1 cellular context compared by ENCODE assay signal in genomic region chr7:25075459-25075858, GRCh38.
TF ChIP-seq lines count a peak whose summit lies in the region.

No MANE protein-coding gene starts in this region.

TF ChIP-seq in K562, 482 proteins besides CTCF, POLR2A, EP300 and RAD21 (continued from another document):
- TF ChIP-seq, protein P1, sequence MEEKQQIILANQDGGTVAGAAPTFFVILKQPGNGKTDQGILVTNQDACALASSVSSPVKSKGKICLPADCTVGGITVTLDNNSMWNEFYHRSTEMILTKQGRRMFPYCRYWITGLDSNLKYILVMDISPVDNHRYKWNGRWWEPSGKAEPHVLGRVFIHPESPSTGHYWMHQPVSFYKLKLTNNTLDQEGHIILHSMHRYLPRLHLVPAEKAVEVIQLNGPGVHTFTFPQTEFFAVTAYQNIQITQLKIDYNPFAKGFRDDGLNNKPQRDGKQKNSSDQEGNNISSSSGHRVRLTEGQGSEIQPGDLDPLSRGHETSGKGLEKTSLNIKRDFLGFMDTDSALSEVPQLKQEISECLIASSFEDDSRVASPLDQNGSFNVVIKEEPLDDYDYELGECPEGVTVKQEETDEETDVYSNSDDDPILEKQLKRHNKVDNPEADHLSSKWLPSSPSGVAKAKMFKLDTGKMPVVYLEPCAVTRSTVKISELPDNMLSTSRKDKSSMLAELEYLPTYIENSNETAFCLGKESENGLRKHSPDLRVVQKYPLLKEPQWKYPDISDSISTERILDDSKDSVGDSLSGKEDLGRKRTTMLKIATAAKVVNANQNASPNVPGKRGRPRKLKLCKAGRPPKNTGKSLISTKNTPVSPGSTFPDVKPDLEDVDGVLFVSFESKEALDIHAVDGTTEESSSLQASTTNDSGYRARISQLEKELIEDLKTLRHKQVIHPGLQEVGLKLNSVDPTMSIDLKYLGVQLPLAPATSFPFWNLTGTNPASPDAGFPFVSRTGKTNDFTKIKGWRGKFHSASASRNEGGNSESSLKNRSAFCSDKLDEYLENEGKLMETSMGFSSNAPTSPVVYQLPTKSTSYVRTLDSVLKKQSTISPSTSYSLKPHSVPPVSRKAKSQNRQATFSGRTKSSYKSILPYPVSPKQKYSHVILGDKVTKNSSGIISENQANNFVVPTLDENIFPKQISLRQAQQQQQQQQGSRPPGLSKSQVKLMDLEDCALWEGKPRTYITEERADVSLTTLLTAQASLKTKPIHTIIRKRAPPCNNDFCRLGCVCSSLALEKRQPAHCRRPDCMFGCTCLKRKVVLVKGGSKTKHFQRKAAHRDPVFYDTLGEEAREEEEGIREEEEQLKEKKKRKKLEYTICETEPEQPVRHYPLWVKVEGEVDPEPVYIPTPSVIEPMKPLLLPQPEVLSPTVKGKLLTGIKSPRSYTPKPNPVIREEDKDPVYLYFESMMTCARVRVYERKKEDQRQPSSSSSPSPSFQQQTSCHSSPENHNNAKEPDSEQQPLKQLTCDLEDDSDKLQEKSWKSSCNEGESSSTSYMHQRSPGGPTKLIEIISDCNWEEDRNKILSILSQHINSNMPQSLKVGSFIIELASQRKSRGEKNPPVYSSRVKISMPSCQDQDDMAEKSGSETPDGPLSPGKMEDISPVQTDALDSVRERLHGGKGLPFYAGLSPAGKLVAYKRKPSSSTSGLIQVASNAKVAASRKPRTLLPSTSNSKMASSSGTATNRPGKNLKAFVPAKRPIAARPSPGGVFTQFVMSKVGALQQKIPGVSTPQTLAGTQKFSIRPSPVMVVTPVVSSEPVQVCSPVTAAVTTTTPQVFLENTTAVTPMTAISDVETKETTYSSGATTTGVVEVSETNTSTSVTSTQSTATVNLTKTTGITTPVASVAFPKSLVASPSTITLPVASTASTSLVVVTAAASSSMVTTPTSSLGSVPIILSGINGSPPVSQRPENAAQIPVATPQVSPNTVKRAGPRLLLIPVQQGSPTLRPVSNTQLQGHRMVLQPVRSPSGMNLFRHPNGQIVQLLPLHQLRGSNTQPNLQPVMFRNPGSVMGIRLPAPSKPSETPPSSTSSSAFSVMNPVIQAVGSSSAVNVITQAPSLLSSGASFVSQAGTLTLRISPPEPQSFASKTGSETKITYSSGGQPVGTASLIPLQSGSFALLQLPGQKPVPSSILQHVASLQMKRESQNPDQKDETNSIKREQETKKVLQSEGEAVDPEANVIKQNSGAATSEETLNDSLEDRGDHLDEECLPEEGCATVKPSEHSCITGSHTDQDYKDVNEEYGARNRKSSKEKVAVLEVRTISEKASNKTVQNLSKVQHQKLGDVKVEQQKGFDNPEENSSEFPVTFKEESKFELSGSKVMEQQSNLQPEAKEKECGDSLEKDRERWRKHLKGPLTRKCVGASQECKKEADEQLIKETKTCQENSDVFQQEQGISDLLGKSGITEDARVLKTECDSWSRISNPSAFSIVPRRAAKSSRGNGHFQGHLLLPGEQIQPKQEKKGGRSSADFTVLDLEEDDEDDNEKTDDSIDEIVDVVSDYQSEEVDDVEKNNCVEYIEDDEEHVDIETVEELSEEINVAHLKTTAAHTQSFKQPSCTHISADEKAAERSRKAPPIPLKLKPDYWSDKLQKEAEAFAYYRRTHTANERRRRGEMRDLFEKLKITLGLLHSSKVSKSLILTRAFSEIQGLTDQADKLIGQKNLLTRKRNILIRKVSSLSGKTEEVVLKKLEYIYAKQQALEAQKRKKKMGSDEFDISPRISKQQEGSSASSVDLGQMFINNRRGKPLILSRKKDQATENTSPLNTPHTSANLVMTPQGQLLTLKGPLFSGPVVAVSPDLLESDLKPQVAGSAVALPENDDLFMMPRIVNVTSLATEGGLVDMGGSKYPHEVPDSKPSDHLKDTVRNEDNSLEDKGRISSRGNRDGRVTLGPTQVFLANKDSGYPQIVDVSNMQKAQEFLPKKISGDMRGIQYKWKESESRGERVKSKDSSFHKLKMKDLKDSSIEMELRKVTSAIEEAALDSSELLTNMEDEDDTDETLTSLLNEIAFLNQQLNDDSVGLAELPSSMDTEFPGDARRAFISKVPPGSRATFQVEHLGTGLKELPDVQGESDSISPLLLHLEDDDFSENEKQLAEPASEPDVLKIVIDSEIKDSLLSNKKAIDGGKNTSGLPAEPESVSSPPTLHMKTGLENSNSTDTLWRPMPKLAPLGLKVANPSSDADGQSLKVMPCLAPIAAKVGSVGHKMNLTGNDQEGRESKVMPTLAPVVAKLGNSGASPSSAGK (IDR thresholded peaks at IDR 0.05), result peak; percentile 25; the same call in 1 of the 2 replicates
- no peak for TF ChIP-seq ZNF133 (CRISPR knock-in tag; IDR thresholded peaks at IDR 0.05)
- peak; percentile 60 for TF ChIP-seq L3MBTL2 (IDR thresholded peaks at IDR 0.05)
- 0 out of 2 replicates have a peak, but pooled peaks have one; percentile 11 for TF ChIP-seq MYC (IDR thresholded peaks at IDR 0.05; ENCODE audit: low read depth, low read length)
- no peak for TF ChIP-seq MYC (CRISPR knock-in tag; IDR thresholded peaks at IDR 0.05; ENCODE audit: borderline replicate concordance, low read depth)
- TF ChIP-seq CHD2 (IDR thresholded peaks at IDR 0.05; ENCODE audit: low read depth, low read length), result peak; percentile 82
- TF ChIP-seq ZNF274 (IDR thresholded peaks at IDR 0.05; ENCODE audit: borderline replicate concordance, low read depth, low read length), result no peak
